ENCODE assay signal across 1 cellular context in genomic region chr17:4508207-4508606, GRCh38.
TF ChIP-seq lines count a peak whose summit lies in the region.

No MANE protein-coding gene starts in this region.

TF ChIP-seq in K562, 482 proteins besides CTCF, POLR2A, EP300 and RAD21:
- TF ChIP-seq NFE2 (IDR thresholded peaks at IDR 0.05; ENCODE audit: low read depth) = peak; percentile 42
- no peak for TF ChIP-seq KLF1 (tag; IDR thresholded peaks at IDR 0.05)
- peak; percentile 60 for TF ChIP-seq CBFA2T3 (IDR thresholded peaks at IDR 0.05)
- TF ChIP-seq NFIC (IDR thresholded peaks at IDR 0.05) = peak; percentile 36; the same call in 1 of the 2 replicates
- TF ChIP-seq ZNF282 (CRISPR knock-in tag; IDR thresholded peaks at IDR 0.05) = no peak
